23 cellular contexts compared by ENCODE assay signal in the genomic region with DNA sequence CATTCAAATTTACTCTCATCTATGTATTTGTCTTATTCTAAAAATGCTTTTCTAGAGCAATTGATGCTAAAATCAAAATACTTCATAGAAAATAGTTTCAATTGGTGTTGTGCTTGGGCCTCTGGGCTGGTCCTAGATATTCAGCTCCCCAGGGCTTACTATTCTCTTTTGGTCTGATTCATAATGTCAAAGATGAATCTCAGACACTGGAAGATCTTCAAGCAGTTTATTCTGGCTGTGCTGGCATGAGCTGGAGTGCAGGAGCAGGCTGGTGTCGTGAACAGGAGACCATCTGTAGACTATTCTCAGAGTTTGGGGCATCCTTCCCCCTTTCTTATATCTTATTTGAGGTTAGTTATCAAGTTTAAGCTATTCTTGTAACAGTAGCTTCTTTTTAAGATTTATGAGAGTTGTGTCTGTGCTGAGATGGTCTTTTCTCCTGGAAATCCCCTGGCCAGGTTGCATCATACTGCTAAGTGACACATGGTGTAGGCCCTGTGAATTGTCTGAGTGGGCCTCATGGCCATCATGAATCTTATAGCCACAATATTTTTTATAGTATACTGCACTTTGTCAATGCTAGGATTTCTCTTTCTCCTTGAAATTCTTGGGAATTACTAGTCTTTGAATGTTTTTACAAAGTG.
DNase-seq lines count a peak whose midpoint lies in the region; ATAC-seq and TF ChIP-seq lines count a peak whose summit lies in the region.
"Had no signal": no experiment of that assay in that cellular context is flagged by ENCODE, and none has a peak within 500 bp of the region (broad histone marks: within the 10 kb centered on the region; RNA-seq: fewer than 3 reads in every experiment).

No MANE protein-coding gene starts in this region.

- CTCF ChIA-PET in Caco-2 (lab: Charles Lee): no interaction called here

- no peak for TF ChIP-seq POLR2A in body of pancreas (IDR thresholded peaks at IDR 0.05)

- 83 to 100% methylated on average over 1 of the region's 1 CpG for WGBS in body of pancreas, 2 donors

- BruUV-seq in Caco-2 (replicated peaks; lab: Mats Ljungman, UMichigan): no TSS peak

- H3K9me3 ChIP-seq in Caco-2 (no peaks in the 10 kb centered on the region), body of pancreas (no peaks in the 10 kb centered on the region)
- H3K9me3 ChIP-seq: adrenal gland, esophagus muscularis mucosa, sigmoid colon had no signal

- TF ChIP-seq CTCF in fibroblast of villous mesenchyme (IDR thresholded peaks at IDR 0.05; ENCODE audit: insufficient read depth, low read depth, low read length): no peak
- no peak for TF ChIP-seq CTCF in Caco-2 (IDR thresholded peaks at IDR 0.05; ENCODE audit: insufficient read depth in 1 of 2, low read depth in 1 of 2, low read length in 1 of 2, severe bottlenecking in 1 of 2, unreplicated experiment in 1 of 2)
- no peak for TF ChIP-seq CTCF in body of pancreas (IDR thresholded peaks at IDR 0.05)

- intact Hi-C loops in Caco-2 (cut with micrococcal nuclease; ENCODE audit: unreplicated experiment) (no loop called here), Right ventricle myocardium superior (cut with DNase I) (no loop called here), body of pancreas (cut with DNase I) (no loop called here)

- ATAC-seq in GM18868 (IDR thresholded peaks at IDR 0.05; ENCODE audit: unreplicated experiment) (peak; percentile 89), HG02623 (IDR thresholded peaks at IDR 0.05; ENCODE audit: unreplicated experiment) (peak; percentile 60), Right ventricle myocardium superior (ENCODE audit: poor library complexity) (no peak), body of pancreas (no peak)
- ATAC-seq: K562, left ventricle myocardium superior had no signal

- no peak overlapping the region for H3K27ac ChIP-seq in body of pancreas
- H3K27ac ChIP-seq: adrenal gland, esophagus muscularis mucosa, sigmoid colon had no signal

- H3K27ac Mint-ChIP-seq in Caco-2 (ENCODE audit: unreplicated experiment): no peak overlapping the region
- H3K27ac Mint-ChIP-seq: CD4-positive, CD25-positive, alpha-beta regulatory T cell; T-helper 2 cell treated with Interferon-gamma antibody and Interleukin-4, amounts not matched to agents 5 μg/mL and 100 μg/mL, for 36 hours had no signal

- no peaks in the 10 kb centered on the region for H3K36me3 Mint-ChIP-seq in Caco-2 (ENCODE audit: insufficient read depth, unreplicated experiment)
- H3K36me3 Mint-ChIP-seq: CD4-positive, CD25-positive, alpha-beta regulatory T cell had no signal

- H3K4me3 ChIP-seq in fibroblast of villous mesenchyme (ENCODE audit: low read depth, low read length): no peak overlapping the region
- no peak overlapping the region for H3K4me3 ChIP-seq in Caco-2 (ENCODE audit: low read depth, low read length)
- no peak overlapping the region for H3K4me3 ChIP-seq in body of pancreas
- H3K4me3 ChIP-seq: adrenal gland, esophagus muscularis mucosa, K562, sigmoid colon had no signal

- no peaks in the 10 kb centered on the region for H3K27me3 ChIP-seq in Caco-2 (replicated peaks; ENCODE audit: control insufficient read depth, insufficient read depth, low read length)
- no peaks in the 10 kb centered on the region for H3K27me3 ChIP-seq in body of pancreas
- H3K27me3 ChIP-seq: adrenal gland, esophagus muscularis mucosa, sigmoid colon had no signal

- no peaks in the 10 kb centered on the region for H3K4me1 Mint-ChIP-seq in Caco-2 (ENCODE audit: low read depth, unreplicated experiment)
- H3K4me1 Mint-ChIP-seq: CD4-positive, CD25-positive, alpha-beta regulatory T cell had no signal

- DNase-seq in NCI-H69 (lab: John Stamatoyannopoulos, UW): peak; percentile 22
- peak; percentile 1 for DNase-seq in fibroblast of villous mesenchyme (ENCODE audit: low read depth)
- no peak for DNase-seq in Caco-2
- DNase-seq in SK-N-DZ (ENCODE audit: low spot score): no peak
- DNase-seq in Right ventricle myocardium superior: no peak
- no peak for DNase-seq in body of pancreas
- DNase-seq: activated CD4-positive, alpha-beta T cell treated with anti-CD3 and anti-CD28 coated beads for 1 hour; adrenal gland; CD4-positive, CD25-positive, alpha-beta regulatory T cell; central memory CD4-positive, alpha-beta T cell; DMS79; left ventricle myocardium superior; NCI-H1048; NCI-H2081; NCI-H510A treated with DMSO at 0.1 percent for 48 hours; nucleus accumbens; sigmoid colon; stimulated activated CD4-positive, alpha-beta T cell treated with anti-CD3 and anti-CD28 coated beads, Interleukin-2, amount 100 ng/mL, for 24 hours had no signal

- no peak overlapping the region for H3K4me3 Mint-ChIP-seq in Caco-2 (ENCODE audit: unreplicated experiment)
- H3K4me3 Mint-ChIP-seq: CD4-positive, CD25-positive, alpha-beta regulatory T cell; T-helper 2 cell treated with Interferon-gamma antibody and Interleukin-4, amounts not matched to agents 5 μg/mL and 100 μg/mL, for 36 hours had no signal

- H3K27me3 Mint-ChIP-seq in Caco-2 (ENCODE audit: insufficient read depth, unreplicated experiment): peaks cover 4% of the 10 kb centered on the region
- H3K27me3 Mint-ChIP-seq: CD4-positive, CD25-positive, alpha-beta regulatory T cell had no signal

- POLR2A ChIA-PET in Caco-2 (lab: Charles Lee): no interaction called here

- no peaks in the 10 kb centered on the region for H3K9me3 Mint-ChIP-seq in Caco-2 (ENCODE audit: unreplicated experiment)

- H3K4me1 ChIP-seq in Caco-2 (no peaks in the 10 kb centered on the region), body of pancreas (no peaks in the 10 kb centered on the region)
- H3K4me1 ChIP-seq: adrenal gland, esophagus muscularis mucosa, sigmoid colon had no signal

- H3K36me3 ChIP-seq in Caco-2 (ENCODE audit: control insufficient read depth, insufficient read depth, low read length): no peaks in the 10 kb centered on the region
- no peaks in the 10 kb centered on the region for H3K36me3 ChIP-seq in body of pancreas (replicated peaks in 1 of 2; ENCODE audit: insufficient read depth in 1 of 2, low read depth in 2 of 2)
- H3K36me3 ChIP-seq: adrenal gland, esophagus muscularis mucosa, sigmoid colon had no signal

Comparison
In these comparisons a context has a peak if more than half of its experiments do, and no peak if none do; other contexts are left out.
1. ATAC-seq: peak in GM18868 (single experiment) and HG02623 (single experiment); none in Right ventricle myocardium superior (single experiment) and body of pancreas (single experiment).
2. DNase-seq: peak in NCI-H69 (single experiment) and fibroblast of villous mesenchyme (single experiment); none in Caco-2 (0 of 2), SK-N-DZ (single experiment), Right ventricle myocardium superior (single experiment) and body of pancreas (0 of 4).